In the genomic region with DNA sequence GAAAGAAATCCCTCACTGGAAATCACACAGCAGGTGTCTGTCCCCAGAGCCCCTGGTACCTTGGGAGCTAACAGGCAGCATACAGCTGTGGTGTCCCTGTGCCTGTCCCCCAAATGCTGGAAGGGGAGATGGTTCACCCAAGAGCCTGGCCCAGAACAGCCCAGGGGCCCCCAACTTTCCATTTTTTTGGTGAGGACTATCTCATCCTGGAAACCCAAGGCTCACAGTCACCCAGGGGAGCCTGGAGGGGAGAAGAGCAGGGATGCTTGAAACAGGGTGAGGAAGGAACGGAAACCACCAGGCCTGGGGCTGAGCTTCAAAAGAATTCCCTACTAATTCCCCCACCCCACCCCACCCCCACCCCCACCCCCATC, we compare ENCODE assay signal across 17 cellular contexts.
"Had no signal": no experiment of that assay in that cellular context is flagged by ENCODE, and none has a peak within 500 bp of the region (broad histone marks: within the 10 kb centered on the region; RNA-seq: fewer than 3 reads in every experiment).

No MANE protein-coding gene starts in this region.

- H3K4me3 ChIP-seq: gastrocnemius medialis, heart right ventricle, tibial artery had no signal

- H3K36me3 Mint-ChIP-seq: activated naive CD8-positive, alpha-beta T cell treated with anti-CD3 and anti-CD28 coated beads, Interleukin-2, amount 10 ng/mL, durations not matched to agents 7 days and 5 days; natural killer cell; stimulated activated effector memory CD8-positive, alpha-beta T cell treated with anti-CD3 and anti-CD28 coated beads, Interleukin-12 subunit alpha, Interleukin-12 subunit beta, amount 100 ng/mL, for 72 hours had no signal

- H3K9me3 Mint-ChIP-seq: activated CD4-positive, alpha-beta T cell treated with anti-CD3 and anti-CD28 coated beads, Interleukin-2, amount 10 ng/mL, durations not matched to agents 7 days and 5 days; activated naive CD8-positive, alpha-beta T cell treated with anti-CD3 and anti-CD28 coated beads, Interleukin-2, amount 10 ng/mL, durations not matched to agents 7 days and 5 days; activated T-helper 1 cell treated with anti-CD3 and anti-CD28 coated beads, Interleukin-12 subunit alpha, Interleukin-12 subunit beta, Interleukin-2, Interleukin-4 antibody, amounts not matched to agents 30 ng/mL and 10 ng/mL and 1 ng/mL, durations not matched to agents 14 hours and 24 hours and 36 hours; natural killer cell; stimulated activated effector memory CD8-positive, alpha-beta T cell treated with anti-CD3 and anti-CD28 coated beads, Interleukin-12 subunit alpha, Interleukin-12 subunit beta, amount 100 ng/mL, for 72 hours; T-helper 2 cell treated with Interferon-gamma antibody and Interleukin-4, amounts not matched to agents 5 μg/mL and 100 μg/mL, for 36 hours had no signal

- FAIRE-seq: bronchial epithelial cell had no signal

- H3K27ac ChIP-seq: epithelial cell of prostate, gastrocnemius medialis, heart right ventricle had no signal

- H3K27ac Mint-ChIP-seq: activated CD4-positive, alpha-beta T cell treated with anti-CD3 and anti-CD28 coated beads, Interleukin-2, amount 10 ng/mL, durations not matched to agents 7 days and 5 days; activated naive CD8-positive, alpha-beta T cell treated with anti-CD3 and anti-CD28 coated beads, Interleukin-2, amount 10 ng/mL, durations not matched to agents 7 days and 5 days; activated T-helper 1 cell treated with anti-CD3 and anti-CD28 coated beads, Interleukin-12 subunit alpha, Interleukin-12 subunit beta, Interleukin-2, Interleukin-4 antibody, amounts not matched to agents 30 ng/mL and 10 ng/mL and 1 ng/mL, durations not matched to agents 14 hours and 24 hours and 36 hours; natural killer cell; stimulated activated effector memory CD8-positive, alpha-beta T cell treated with anti-CD3 and anti-CD28 coated beads, Interleukin-12 subunit alpha, Interleukin-12 subunit beta, amount 100 ng/mL, for 72 hours; T-helper 2 cell treated with Interferon-gamma antibody and Interleukin-4, amounts not matched to agents 5 μg/mL and 100 μg/mL, for 36 hours had no signal

- ATAC-seq: gastrocnemius medialis; heart right ventricle; left lobe of liver; natural killer cell; stimulated activated effector memory CD8-positive, alpha-beta T cell treated with anti-CD3 and anti-CD28 coated beads, Interleukin-12 subunit alpha, Interleukin-12 subunit beta, amount 100 ng/mL, for 72 hours had no signal

- DNase-seq: activated CD4-positive, alpha-beta T cell treated with anti-CD3 and anti-CD28 coated beads, Interleukin-2, amount 10 ng/mL, durations not matched to agents 7 days and 5 days; activated naive CD4-positive, alpha-beta T cell; activated naive CD8-positive, alpha-beta T cell treated with anti-CD3 and anti-CD28 coated beads, Interleukin-2, amount 10 ng/mL, durations not matched to agents 7 days and 5 days; anterior cingulate cortex; dermis blood vessel endothelial cell; gastrocnemius medialis; heart right ventricle; islet precursor cell; mesenchymal stem cell; natural killer cell had no signal

- H3K36me3 ChIP-seq: gastrocnemius medialis, heart right ventricle, tibial artery had no signal

- H3K4me3 Mint-ChIP-seq: activated CD4-positive, alpha-beta T cell treated with anti-CD3 and anti-CD28 coated beads, Interleukin-2, amount 10 ng/mL, durations not matched to agents 7 days and 5 days; activated naive CD8-positive, alpha-beta T cell treated with anti-CD3 and anti-CD28 coated beads, Interleukin-2, amount 10 ng/mL, durations not matched to agents 7 days and 5 days; activated T-helper 1 cell treated with anti-CD3 and anti-CD28 coated beads, Interleukin-12 subunit alpha, Interleukin-12 subunit beta, Interleukin-2, Interleukin-4 antibody, amounts not matched to agents 30 ng/mL and 10 ng/mL and 1 ng/mL, durations not matched to agents 14 hours and 24 hours and 36 hours; stimulated activated effector memory CD8-positive, alpha-beta T cell treated with anti-CD3 and anti-CD28 coated beads, Interleukin-12 subunit alpha, Interleukin-12 subunit beta, amount 100 ng/mL, for 72 hours; T-helper 2 cell treated with Interferon-gamma antibody and Interleukin-4, amounts not matched to agents 5 μg/mL and 100 μg/mL, for 36 hours had no signal

- H3K27me3 ChIP-seq: tibial artery had no signal

- H3K9me3 ChIP-seq: gastrocnemius medialis, heart right ventricle, tibial artery had no signal
